In genomic region chr18:23049698-23050373, GRCh38 we compare ENCODE assay signal across 20 cellular contexts.
A peak's percentile ranks its signal among the peaks of the same experiment; 100 is the strongest.
DNase-seq lines count a peak whose midpoint lies in the region; ATAC-seq and TF ChIP-seq lines count a peak whose summit lies in the region.
"Had no signal": no experiment of that assay in that cellular context is flagged by ENCODE, and none has a peak within 500 bp of the region (broad histone marks: within the 10 kb centered on the region; RNA-seq: fewer than 3 reads in every experiment).

No MANE protein-coding gene starts in this region.

- H3K79me2 ChIP-seq in neural progenitor cell (ENCODE audit: low read depth): no peaks in the 10 kb centered on the region

- POLR2A ChIA-PET in IMR-90 (lab: Charles Lee; ENCODE audit: unreplicated experiment): no interaction called here

- 60% methylated on average over 1 of the region's 5 CpGs; no CpG with 5 or more reads in 1 of the 2 experiments for WGBS in IMR-90 (ENCODE audit: extremely low coverage in 2 of 2, insufficient read length in 1 of 2), 2 experiments
- 89% methylated on average over 5 of the region's 5 CpGs for WGBS in esophagus muscularis mucosa

- no peak overlapping the region for H4K5ac ChIP-seq in IMR-90 (ENCODE audit: low read depth, low read length)

- intact Hi-C loops in activated naive CD4-positive, alpha-beta T cell treated with anti-CD3 and anti-CD28 coated beads for 36 hours (cut with micrococcal nuclease): no loop called here
- intact Hi-C loops in IMR-90 (cut with micrococcal nuclease): no loop called here
- intact Hi-C loops in activated T-helper 2 cell treated with anti-CD3 and anti-CD28 coated beads, Interferon-gamma antibody, Interleukin-2, Interleukin-4, amounts not matched to agents 10 μg/mL and 5 μg/mL and 100 μg/mL, durations not matched to agents 14 hours and 24 hours and 36 hours (cut with micrococcal nuclease): no loop called here
- intact Hi-C loops in esophagus muscularis mucosa (cut with DNase I): no loop called here

- H2AFZ ChIP-seq in IMR-90 (replicated peaks; ENCODE audit: low read length, poor library complexity) (peak overlapping the region; percentile 37), neural progenitor cell (replicated peaks) (peak overlapping the region; percentile 68)

- H3F3A ChIP-seq in neural progenitor cell (ENCODE audit: low read depth): peaks cover 4% of the 10 kb centered on the region

- TF ChIP-seq POLR2A in IMR-90 (IDR thresholded peaks at IDR 0.05; ENCODE audit: low read depth, low read length) (no peak), esophagus muscularis mucosa (IDR thresholded peaks at IDR 0.05; ENCODE audit: low read depth) (no peak)

- H3K14ac ChIP-seq in IMR-90 (replicated peaks; ENCODE audit: low read depth, low read length): no peak overlapping the region; the same call in 1 of the 2 replicates

- no peak for ATAC-seq in IMR-90 (ENCODE audit: low read depth)
- ATAC-seq: heart left ventricle, left lung, sciatic nerve had no signal

- H3K4me1 ChIP-seq in IMR-90 (ENCODE audit: control insufficient read depth, insufficient read depth, low read length) (no peaks in the 10 kb centered on the region; the same call in 1 of the 2 replicates), neural progenitor cell (peaks cover 16% of the 10 kb centered on the region), esophagus muscularis mucosa (peaks cover 4 to 15% (median 11%) of the 10 kb centered on the region in 4 donors)

- TF ChIP-seq RAD21 in IMR-90 (IDR thresholded peaks at IDR 0.05; ENCODE audit: low read length): no peak

- dilution Hi-C loops in IMR-90 (cut with HindIII; ENCODE audit: low sequenced_read_pairs, unreplicated experiment): no loop called here

- no peak for TF ChIP-seq EP300 in esophagus muscularis mucosa (IDR thresholded peaks at IDR 0.05)

- H3K36me3 ChIP-seq in IMR-90 (ENCODE audit: control insufficient read depth, insufficient read depth, low read length) (no peaks in the 10 kb centered on the region), neural progenitor cell (no peaks in the 10 kb centered on the region), esophagus muscularis mucosa (no peaks in the 10 kb centered on the region)
- H3K36me3 ChIP-seq: heart left ventricle, left lung had no signal

- no peaks in the 10 kb centered on the region for H3K27me3 Mint-ChIP-seq in activated naive CD4-positive, alpha-beta T cell treated with anti-CD3 and anti-CD28 coated beads for 36 hours (ENCODE audit: low read depth)
- H3K27me3 Mint-ChIP-seq in activated T-helper 2 cell treated with anti-CD3 and anti-CD28 coated beads, Interferon-gamma antibody, Interleukin-2, Interleukin-4, amounts not matched to agents 10 μg/mL and 5 μg/mL and 100 μg/mL, durations not matched to agents 14 hours and 24 hours and 36 hours (ENCODE audit: low read depth): peaks cover 7% of the 10 kb centered on the region
- H3K27me3 Mint-ChIP-seq in neural progenitor cell (ENCODE audit: insufficient read depth, low read depth): peaks cover 10% of the 10 kb centered on the region

- no peak overlapping the region for H3K56ac ChIP-seq in IMR-90 (ENCODE audit: extremely low read depth, insufficient read depth, low read length)

- no peak overlapping the region for H4K91ac ChIP-seq in IMR-90 (ENCODE audit: insufficient read depth, low read depth, low read length)

- H3K9ac ChIP-seq in IMR-90 (ENCODE audit: low read depth, low read length) (no peak overlapping the region), neural progenitor cell (no peak overlapping the region)

- no peak overlapping the region for H3K18ac ChIP-seq in IMR-90 (ENCODE audit: low read depth, low read length)

- no peak overlapping the region for H3K23ac ChIP-seq in IMR-90 (ENCODE audit: low read depth, low read length)

- H3K9me1 ChIP-seq in IMR-90 (ENCODE audit: insufficient read depth, low read length): no peaks in the 10 kb centered on the region

- no peaks in the 10 kb centered on the region for H4K20me1 ChIP-seq in IMR-90 (ENCODE audit: insufficient read depth, low read length)
- no peaks in the 10 kb centered on the region for H4K20me1 ChIP-seq in neural progenitor cell (ENCODE audit: low read depth)

- no peaks in the 10 kb centered on the region for H3K79me1 ChIP-seq in IMR-90 (ENCODE audit: low read depth in 1 of 2, low read length in 2 of 2)

- no peaks in the 10 kb centered on the region for H3K9me3 ChIP-seq in IMR-90 (ENCODE audit: control insufficient read depth, insufficient read depth, low read length)
- no peaks in the 10 kb centered on the region for H3K9me3 ChIP-seq in neural progenitor cell (ENCODE audit: low read depth)
- no peaks in the 10 kb centered on the region for H3K9me3 ChIP-seq in esophagus muscularis mucosa
- H3K9me3 ChIP-seq: heart left ventricle, left lung had no signal

- no peak for DNase-seq in activated naive CD4-positive, alpha-beta T cell treated with anti-CD3 and anti-CD28 coated beads for 36 hours
- DNase-seq in activated naive CD4-positive, alpha-beta T cell treated with Interleukin-2 at 50 U/mL for 16 hours: no peak
- no peak for DNase-seq in IMR-90
- DNase-seq in activated T-helper 2 cell treated with anti-CD3 and anti-CD28 coated beads, Interferon-gamma antibody, Interleukin-2, Interleukin-4, amounts not matched to agents 10 μg/mL and 5 μg/mL and 100 μg/mL, durations not matched to agents 14 hours and 24 hours and 36 hours (ENCODE audit: low spot score): no peak
- no peak for DNase-seq in neural progenitor cell (ENCODE audit: low spot score)
- DNase-seq in esophagus muscularis mucosa (ENCODE audit: extremely low spot score): no peak
- no peak for DNase-seq in Ammon's horn (ENCODE audit: low spot score)
- DNase-seq in H4 (ENCODE audit: low spot score): no peak
- DNase-seq: activated gamma-delta T cell treated with Interleukin-2 at 50 U/mL for 16 hours; DMS79 treated with DMSO at 0.1 percent for 48 hours; heart left ventricle; left lung; NCI-H2081 treated with DMSO at 0.1 percent for 48 hours; NCI-H510A; nucleus accumbens; stimulated activated naive CD4-positive, alpha-beta T cell treated with Interleukin-2 at 50 U/mL for 16 hours; trophoblast cell had no signal

- H4K8ac ChIP-seq in IMR-90 (ENCODE audit: low read depth in 2 of 2, low read length in 2 of 2): no peak overlapping the region

- H3K4me3 ChIP-seq in IMR-90 (ENCODE audit: insufficient read depth, low read depth, low read length): no peak overlapping the region
- H3K4me3 ChIP-seq in neural progenitor cell: no peak overlapping the region
- no peak overlapping the region for H3K4me3 ChIP-seq in esophagus muscularis mucosa
- H3K4me3 ChIP-seq: heart left ventricle, left lung had no signal

- H3K27ac Mint-ChIP-seq in activated naive CD4-positive, alpha-beta T cell treated with anti-CD3 and anti-CD28 coated beads for 36 hours: peak overlapping the region; percentile 19
- peak overlapping the region; percentile 14 for H3K27ac Mint-ChIP-seq in activated T-helper 2 cell treated with anti-CD3 and anti-CD28 coated beads, Interferon-gamma antibody, Interleukin-2, Interleukin-4, amounts not matched to agents 10 μg/mL and 5 μg/mL and 100 μg/mL, durations not matched to agents 14 hours and 24 hours and 36 hours
- peak overlapping the region; percentile 40 for H3K27ac Mint-ChIP-seq in neural progenitor cell

- no peak overlapping the region for H3K4ac ChIP-seq in IMR-90 (ENCODE audit: low read depth, low read length)

- H3K27me3 ChIP-seq in IMR-90 (ENCODE audit: control insufficient read depth, insufficient read depth, low read length) (no peaks in the 10 kb centered on the region), neural progenitor cell (no peaks in the 10 kb centered on the region), esophagus muscularis mucosa (no peaks in the 10 kb centered on the region)
- H3K27me3 ChIP-seq: left lung had no signal

- no peak overlapping the region for H2BK15ac ChIP-seq in IMR-90 (ENCODE audit: low read depth, low read length)

- TF ChIP-seq CTCF in IMR-90 (conservative IDR thresholded peaks at IDR 0.05; ENCODE audit: low read depth, low read length) (no peak), neural progenitor cell (IDR thresholded peaks at IDR 0.05) (no peak), esophagus muscularis mucosa (IDR thresholded peaks at IDR 0.05) (no peak)

- in situ Hi-C loops in IMR-90 (cut with MboI; ENCODE audit: low sequenced_read_pairs): no loop called here

- no peak overlapping the region for H2AK9ac ChIP-seq in IMR-90 (replicated peaks; ENCODE audit: low read depth, low read length, poor library complexity)

- peaks cover 14% of the 10 kb centered on the region for H3K4me1 Mint-ChIP-seq in activated naive CD4-positive, alpha-beta T cell treated with anti-CD3 and anti-CD28 coated beads for 36 hours (ENCODE audit: low read depth)
- H3K4me1 Mint-ChIP-seq in activated T-helper 2 cell treated with anti-CD3 and anti-CD28 coated beads, Interferon-gamma antibody, Interleukin-2, Interleukin-4, amounts not matched to agents 10 μg/mL and 5 μg/mL and 100 μg/mL, durations not matched to agents 14 hours and 24 hours and 36 hours (ENCODE audit: low read depth): peaks cover 19% of the 10 kb centered on the region
- peaks cover 14% of the 10 kb centered on the region for H3K4me1 Mint-ChIP-seq in neural progenitor cell

- no peak overlapping the region for H2BK5ac ChIP-seq in IMR-90 (ENCODE audit: low read depth, low read length, poor library complexity, severe bottlenecking)

- H3K4me2 ChIP-seq in IMR-90 (ENCODE audit: low read depth, low read length): no peak overlapping the region
- no peak overlapping the region for H3K4me2 ChIP-seq in neural progenitor cell

- H2BK120ac ChIP-seq in IMR-90 (ENCODE audit: low read depth, low read length): peak overlapping the region; percentile 27; the same call in 1 of the 2 replicates

- no peak overlapping the region for H3K27ac ChIP-seq in IMR-90 (ENCODE audit: insufficient read depth, low read length)
- no peak overlapping the region for H3K27ac ChIP-seq in neural progenitor cell
- no peak overlapping the region for H3K27ac ChIP-seq in esophagus muscularis mucosa (replicated peaks in 1 of 4)
- H3K27ac ChIP-seq: heart left ventricle, HL-60, left lung, VCaP had no signal

- no peaks in the 10 kb centered on the region for H3K36me3 Mint-ChIP-seq in activated naive CD4-positive, alpha-beta T cell treated with anti-CD3 and anti-CD28 coated beads for 36 hours (ENCODE audit: low read depth)
- no peaks in the 10 kb centered on the region for H3K36me3 Mint-ChIP-seq in activated T-helper 2 cell treated with anti-CD3 and anti-CD28 coated beads, Interferon-gamma antibody, Interleukin-2, Interleukin-4, amounts not matched to agents 10 μg/mL and 5 μg/mL and 100 μg/mL, durations not matched to agents 14 hours and 24 hours and 36 hours (ENCODE audit: low read depth)
- H3K36me3 Mint-ChIP-seq in neural progenitor cell: no peaks in the 10 kb centered on the region

- no peak overlapping the region for H2AK5ac ChIP-seq in IMR-90 (ENCODE audit: low read depth, low read length)

- CTCF ChIA-PET in activated naive CD4-positive, alpha-beta T cell treated with anti-CD3 and anti-CD28 coated beads for 36 hours (lab: Charles Lee): interaction anchor here (0.6 kb wide), 1 partner anchor 16 kb away, joined by 3 read pairs; no protein-coding TSS in a partner anchor
- CTCF ChIA-PET in IMR-90 (lab: Yijun Ruan, JAX): interaction anchor here (0.6 kb wide), 1 partner anchor 24 kb away, joined by 3 read pairs; no protein-coding TSS in a partner anchor

- H3K4me3 Mint-ChIP-seq in activated naive CD4-positive, alpha-beta T cell treated with anti-CD3 and anti-CD28 coated beads for 36 hours: no peak overlapping the region
- H3K4me3 Mint-ChIP-seq in activated T-helper 2 cell treated with anti-CD3 and anti-CD28 coated beads, Interferon-gamma antibody, Interleukin-2, Interleukin-4, amounts not matched to agents 10 μg/mL and 5 μg/mL and 100 μg/mL, durations not matched to agents 14 hours and 24 hours and 36 hours (ENCODE audit: low read depth): no peak overlapping the region
- H3K4me3 Mint-ChIP-seq in neural progenitor cell: no peak overlapping the region

- no peaks in the 10 kb centered on the region for H3K9me3 Mint-ChIP-seq in activated naive CD4-positive, alpha-beta T cell treated with anti-CD3 and anti-CD28 coated beads for 36 hours
- no peaks in the 10 kb centered on the region for H3K9me3 Mint-ChIP-seq in activated T-helper 2 cell treated with anti-CD3 and anti-CD28 coated beads, Interferon-gamma antibody, Interleukin-2, Interleukin-4, amounts not matched to agents 10 μg/mL and 5 μg/mL and 100 μg/mL, durations not matched to agents 14 hours and 24 hours and 36 hours
- no peaks in the 10 kb centered on the region for H3K9me3 Mint-ChIP-seq in neural progenitor cell

- no TSS peak for BruUV-seq in IMR-90 (replicated peaks; lab: Mats Ljungman, UMichigan)

- H2BK20ac ChIP-seq in IMR-90 (ENCODE audit: low read depth, low read length): no peak overlapping the region
